ENCODE assay signal across 8 cellular contexts in genomic region chr15:73633991-73634495, GRCh38. TPM values are rescaled to one million over a fixed set of nuclear protein-coding genes. Genes with fewer than 3 reads are reported as not detected.
DNase-seq lines count a peak whose midpoint lies in the region; ATAC-seq and TF ChIP-seq lines count a peak whose summit lies in the region.

No MANE protein-coding gene starts in this region.

- 57 to 61% (median 60%) methylated on average over 6 of the region's 6 CpGs for WGBS in ovary, 3 donors

- ATAC-seq in GM19023 (IDR thresholded peaks at IDR 0.05; ENCODE audit: unreplicated experiment) (no peak), HG03432 (IDR thresholded peaks at IDR 0.05; ENCODE audit: unreplicated experiment) (no peak)

- no peak for TF ChIP-seq CTCF in ovary (IDR thresholded peaks at IDR 0.05)

- TF ChIP-seq EP300 in ovary (IDR thresholded peaks at IDR 0.05) = no peak

- H3K9me3 ChIP-seq in SJSA1 (replicated peaks) = no peaks in the 10 kb centered on the region
- H3K9me3 ChIP-seq in ovary = no peaks in the 10 kb centered on the region

- H3K27ac ChIP-seq in SJSA1 = peak overlapping the region; percentile 91
- H3K27ac ChIP-seq in ovary = peak overlapping the region in 1 of 2 donors; percentile 65

- intact Hi-C loops in ovary (cut with DNase I) = loop anchor here (5.0 to 10.0 kb wide), 4 partner anchors 67 to 849 kb away; partner anchors contain the start of gene ADPGK (in 1 of the 4)

- no peaks in the 10 kb centered on the region for H3K27me3 ChIP-seq in SJSA1 (replicated peaks)
- H3K27me3 ChIP-seq in ovary = no peaks in the 10 kb centered on the region

- TF ChIP-seq POLR2A in ovary (IDR thresholded peaks at IDR 0.05) = no peak

- peaks cover 49% of the 10 kb centered on the region for H3K4me1 ChIP-seq in SJSA1 (replicated peaks)
- H3K4me1 ChIP-seq in ovary (ENCODE audit: insufficient read depth) = peaks cover 6% of the 10 kb centered on the region

- DNase-seq in SJSA1 (ENCODE audit: low read depth in 1 of 2, low spot score in 2 of 2) (peak; percentile 87 to 95), epidermal melanocyte (ENCODE audit: insufficient read length, low spot score) (peak; percentile 81), ovary (no peak), mucosa of gallbladder (ENCODE audit: low spot score) (no peak), NCI-H128 (lab: John Stamatoyannopoulos, UW; ENCODE audit: unreplicated experiment) (no peak)

- H3K4me3 ChIP-seq in GM08714 (ENCODE audit: low read length) (peak overlapping the region; percentile 45; the same call in 1 of the 2 replicates), SJSA1 (peak overlapping the region; percentile 63), ovary (peak overlapping the region; percentile 21)

- 0 out of 2 replicates have a peak, but pooled peaks cover 3% of the 10 kb centered on the region for H3K36me3 ChIP-seq in SJSA1
- no peaks in the 10 kb centered on the region for H3K36me3 ChIP-seq in ovary

RNA-seq across cellular contexts. Expression of gene NPTN, which starts 0.9 kb away (rescaled TPM):
- 241 and 271 TPM in 2 replicates for total RNA-seq in SJSA1 (2014; rRNA removed; shearing (Covaris generic))
- total RNA-seq in ovary (10 to 100 TPM; 39.2 to 97.7 (median 80.6) TPM), mucosa of gallbladder (159 TPM)
- 100 to 1,000 TPM in 1 of 2 donors, 10 to 100 TPM in 1; 93.8 to 245 TPM for polyA plus RNA-seq in ovary

RNA-seq across cellular contexts. Expression of gene CD276, which starts 50.1 kb away (rescaled TPM):
- 81.2 and 148 TPM in 2 replicates for total RNA-seq in SJSA1 (2014; rRNA removed; shearing (Covaris generic))
- total RNA-seq in ovary = 10 to 100 TPM; 22.5 to 66.5 (median 53.7) TPM
- polyA plus RNA-seq in ovary = 10 to 100 TPM; 38.7 to 69.2 TPM
- 51.9 TPM for total RNA-seq in mucosa of gallbladder

Comparison
In these comparisons a context has a peak if more than half of its experiments do, and no peak if none do; other contexts are left out.
1. DNase-seq: peak in SJSA1 (2 of 2) and epidermal melanocyte (single experiment); none in ovary (0 of 5), mucosa of gallbladder (single experiment) and NCI-H128 (single experiment).
2. Peak in every context shown above with its lines, with median percentiles within 50 percentile points of each other: H3K4me3 ChIP-seq.